14 cellular contexts compared by ENCODE assay signal in the genomic region with DNA sequence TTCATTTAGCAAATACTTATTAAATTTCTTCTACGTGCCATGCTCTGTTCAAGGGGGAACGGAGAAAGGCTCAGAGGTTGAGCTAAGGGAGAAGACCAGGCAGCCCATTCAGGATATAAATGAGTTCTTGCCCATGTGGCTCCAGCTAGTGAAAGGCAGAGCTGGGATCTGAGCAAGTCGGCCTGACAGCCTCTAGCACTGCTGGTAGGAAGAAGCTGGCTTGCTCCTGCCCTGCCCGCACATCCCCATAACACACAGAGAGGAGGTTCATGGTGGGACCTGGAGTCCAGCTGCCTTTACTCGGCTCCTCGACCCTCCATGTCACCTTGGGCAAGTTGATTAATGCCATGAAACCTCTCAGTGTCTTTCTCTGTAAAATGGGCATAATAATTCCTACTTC. TPM values are rescaled to one million over a fixed set of nuclear protein-coding genes. Genes with fewer than 3 reads are reported as not detected.
DNase-seq lines count a peak whose midpoint lies in the region; ATAC-seq, FAIRE-seq and TF ChIP-seq lines count a peak whose summit lies in the region.
"Had no signal": no experiment of that assay in that cellular context is flagged by ENCODE, and none has a peak within 500 bp of the region (broad histone marks: within the 10 kb centered on the region; RNA-seq: fewer than 3 reads in every experiment).

No MANE protein-coding gene starts in this region.

- peaks cover 26% of the 10 kb centered on the region for H3K4me1 ChIP-seq in CD8-positive, alpha-beta T cell (ENCODE audit: insufficient read depth, low read length)
- peaks cover 0 to 23% (median 14%) of the 10 kb centered on the region in 4 experiments; a peak in 6 of 7 replicates for H3K4me1 ChIP-seq in H1 (replicated peaks in 1 of 4; ENCODE audit: control insufficient read depth in 3 of 4, insufficient read depth in 4 of 4, low read length in 3 of 4)

- no peak overlapping the region for H3K14ac ChIP-seq in H1 (ENCODE audit: insufficient read length)

- no peak for TF ChIP-seq RAD21 in H1 (IDR thresholded peaks at IDR 0.05 in 1 of 2, conservative IDR thresholded peaks at IDR 0.05 in 1 of 2; ENCODE audit: low read depth in 2 of 2, low read length in 2 of 2)

- CTCF ChIA-PET in CD8-positive, alpha-beta T cell (lab: Charles Lee) = interaction anchor here (1.0 to 2.0 kb wide), 4 partner anchors 12 to 179 kb away, joined by 4 to 5 read pairs (median 4); no protein-coding TSS in a partner anchor
- CTCF ChIA-PET in H1 (lab: Charles Lee; ENCODE audit: partially characterized antibody) = interaction anchor here (0.9 to 1.4 kb wide), 8 partner anchors 9 to 237 kb away, joined by 3 to 5 read pairs (median 4); no protein-coding TSS in a partner anchor

- peak overlapping the region; percentile 7 for H4K91ac ChIP-seq in H1 (replicated peaks; ENCODE audit: insufficient read length, low read length)

- H3K4ac ChIP-seq in H1 (replicated peaks; ENCODE audit: insufficient read length, low read depth, low read length) = no peak overlapping the region

- no peaks in the 10 kb centered on the region for H3K79me1 ChIP-seq in H1 (ENCODE audit: low read depth, low read length)

- H3K27me3 Mint-ChIP-seq in CD8-positive, alpha-beta T cell (ENCODE audit: low read depth) = peaks cover 3% of the 10 kb centered on the region

- POLR2A ChIA-PET in CD8-positive, alpha-beta T cell (lab: Charles Lee) = interaction anchor here (1.1 kb wide), 1 partner anchor 38 kb away, joined by 4 read pairs; no protein-coding TSS in a partner anchor
- POLR2A ChIA-PET in H1 (lab: Charles Lee; ENCODE audit: partially characterized antibody) = interaction anchor here (0.7 to 2.5 kb wide), 7 partner anchors 7 to 107 kb away, joined by 3 to 10 read pairs (median 3); a partner anchor contains a TSS

- FAIRE-seq in GM19239 (lab: Jason Lieb, UNC) (peak; percentile 66), H1 (lab: Jason Lieb, UNC) (no peak)
- FAIRE-seq: K562 had no signal

- H2AFZ ChIP-seq in H1 (ENCODE audit: low read length) = no peak overlapping the region

- no peak overlapping the region for H2AK5ac ChIP-seq in H1 (ENCODE audit: low read depth, low read length)

- peaks cover 0 to 3% of the 10 kb centered on the region in 2 experiments for H4K20me1 ChIP-seq in H1 (replicated peaks in 1 of 2; ENCODE audit: control insufficient read depth in 1 of 2, insufficient read depth in 2 of 2, low read length in 2 of 2)

- H3K79me2 ChIP-seq in H1 (ENCODE audit: control insufficient read depth in 1 of 2, insufficient read depth in 2 of 2, low read length in 2 of 2) = peaks cover 0 to 2% of the 10 kb centered on the region in 2 experiments; a peak in 1 of 4 replicates

- H3K9me3 ChIP-seq in CD8-positive, alpha-beta T cell (ENCODE audit: low read length) = no peaks in the 10 kb centered on the region
- H3K9me3 ChIP-seq in H1 (ENCODE audit: insufficient read depth in 2 of 2, low read depth in 1 of 2, low read length in 1 of 2) = no peaks in the 10 kb centered on the region

- no peak overlapping the region for H2BK120ac ChIP-seq in H1 (replicated peaks; ENCODE audit: low read depth, low read length)

- no peak for DNase-seq in CD8-positive, alpha-beta T cell
- DNase-seq in GM19239 (ENCODE audit: insufficient read length, low spot score) (no peak), H1 (ENCODE audit: low read depth in 1 of 2, low spot score in 2 of 2) (no peak), sciatic nerve (ENCODE audit: low spot score) (peak; percentile 58), HUDEP-2 (lab: John Stamatoyannopoulos, UW; ENCODE audit: unreplicated experiment in 76 of 76) (no peak), GM20000 (ENCODE audit: low spot score) (no peak)
- DNase-seq: activated T-cell treated with anti-CD3 and anti-CD28 coated beads, Interleukin-2, amount 50 U/mL, for 4 hours; NCI-H2081; PC-3; stimulated activated CD4-positive, alpha-beta T cell treated with anti-CD3 and anti-CD28 coated beads, Interleukin-15, amount 100 ng/mL, for 24 hours; stimulated activated naive CD4-positive, alpha-beta T cell treated with Interleukin-2 at 50 U/mL for 16 hours; T1000 had no signal

- H2BK20ac ChIP-seq in H1 (ENCODE audit: low read length) = no peak overlapping the region

- peaks cover 10% of the 10 kb centered on the region for H3K36me3 Mint-ChIP-seq in CD8-positive, alpha-beta T cell

- peaks cover 15% of the 10 kb centered on the region; the same call in 1 of the 2 replicates for H3K23me2 ChIP-seq in H1 (ENCODE audit: low read depth, low read length)

- WGBS in H1 (ENCODE audit: extremely low coverage in 1 of 2, insufficient coverage in 1 of 2, insufficient read length in 1 of 2, insufficient replicate concordance in 2 of 2, low coverage in 1 of 2, low lambda C conversion rate in 2 of 2, missing lambda C conversion rate in 1 of 2), 2 experiments = 83% methylated on average over 6 of the region's 6 CpGs; no CpG with 5 or more reads in 1 of the 2 experiments

- H4K5ac ChIP-seq in H1 (ENCODE audit: insufficient read length, low read depth, low read length) = no peak overlapping the region

- H2BK15ac ChIP-seq in H1 (ENCODE audit: low read length) = no peak overlapping the region; the same call in 1 of the 2 replicates

- intact Hi-C loops in CD8-positive, alpha-beta T cell (cut with DNase I, micrococcal nuclease) = no loop called here
- intact Hi-C loops in sciatic nerve (cut with DNase I) = no loop called here

- H3K27ac ChIP-seq in CD8-positive, alpha-beta T cell (ENCODE audit: low read depth, low read length) = no peak overlapping the region
- no peak overlapping the region for H3K27ac ChIP-seq in H1 (ENCODE audit: low read depth, low read length)

- no peak overlapping the region; the same call in 1 of the 2 replicates for H2BK12ac ChIP-seq in H1 (ENCODE audit: low read depth, low read length)

- no peaks in the 10 kb centered on the region for H3K36me3 ChIP-seq in CD8-positive, alpha-beta T cell (ENCODE audit: insufficient read depth, low read length)
- 0 out of 8 replicates have a peak, but pooled peaks cover 0 to 2% (median 0%) of the 10 kb centered on the region in 4 experiments for H3K36me3 ChIP-seq in H1 (ENCODE audit: control insufficient read depth in 2 of 4, insufficient read depth in 4 of 4, low read length in 3 of 4)

- no peak overlapping the region for H3K27ac Mint-ChIP-seq in CD8-positive, alpha-beta T cell

- no peak for TF ChIP-seq EP300 in H1 (IDR thresholded peaks at IDR 0.05; ENCODE audit: borderline replicate concordance in 1 of 2, low read depth in 2 of 2, low read length in 2 of 2)

- no peak for ATAC-seq in CD8-positive, alpha-beta T cell
- ATAC-seq in sciatic nerve (no peak), GM18858 (IDR thresholded peaks at IDR 0.05; ENCODE audit: unreplicated experiment) (no peak)
- ATAC-seq: activated T-cell treated with anti-CD3 and anti-CD28 coated beads, Interleukin-2, amount 50 U/mL, for 4 hours; K562; PC-3 had no signal

- H3K4me2 ChIP-seq in H1 (ENCODE audit: insufficient read depth in 1 of 2, low read depth in 2 of 2, low read length in 2 of 2) = peak overlapping the region; percentile 89 to 92

- H4K8ac ChIP-seq in H1 (ENCODE audit: extremely low read depth, insufficient read depth, low read length) = no peak overlapping the region

- no peak overlapping the region for H3K4me3 ChIP-seq in CD8-positive, alpha-beta T cell (ENCODE audit: low read depth, low read length)
- H3K4me3 ChIP-seq in H1 (ENCODE audit: extremely low read depth in 1 of 4, insufficient read depth in 2 of 4, low read depth in 3 of 4, low read length in 4 of 4) = peak overlapping the region in 1 of 4 experiments; percentile 66; a peak in 2 of 8 replicates
- H3K4me3 ChIP-seq: K562 had no signal

- no peak overlapping the region for H2BK5ac ChIP-seq in H1 (ENCODE audit: low read depth, low read length)

- H3K9ac ChIP-seq in H1 (replicated peaks in 1 of 4; ENCODE audit: extremely low read depth in 1 of 4, low read depth in 3 of 4, low read length in 3 of 4) = no peak overlapping the region

- H3K56ac ChIP-seq in H1 (replicated peaks; ENCODE audit: insufficient read length, low read depth, low read length) = no peak overlapping the region

- H3K4me1 Mint-ChIP-seq in CD8-positive, alpha-beta T cell (ENCODE audit: low read depth) = peaks cover 25% of the 10 kb centered on the region

- H3K9me3 Mint-ChIP-seq in CD8-positive, alpha-beta T cell = no peaks in the 10 kb centered on the region
- H3K9me3 Mint-ChIP-seq: activated T-cell treated with anti-CD3 and anti-CD28 coated beads, Interleukin-2, amount 50 U/mL, for 4 hours had no signal

- H3K27me3 ChIP-seq in CD8-positive, alpha-beta T cell (ENCODE audit: insufficient read depth, low read length) = no peaks in the 10 kb centered on the region
- H3K27me3 ChIP-seq in H1 (replicated peaks in 1 of 4; ENCODE audit: control insufficient read depth in 3 of 4, extremely low read depth in 1 of 4, insufficient read depth in 3 of 4, low read length in 3 of 4) = peaks cover 0 to 15% (median 8%) of the 10 kb centered on the region in 4 experiments; a peak in 4 of 7 replicates

- no peak overlapping the region for H3K23ac ChIP-seq in H1 (ENCODE audit: insufficient read length)

- no peak for TF ChIP-seq CTCF in CD8-positive, alpha-beta T cell (IDR thresholded peaks at IDR 0.05)
- TF ChIP-seq CTCF in H1 (IDR thresholded peaks at IDR 0.05; ENCODE audit: control extremely low read depth in 1 of 3, insufficient read depth in 1 of 3, low read depth in 1 of 3, low read length in 3 of 3) (no peak), GM20000 (IDR thresholded peaks at IDR 0.05; ENCODE audit: extremely low read depth, missing control alignments) (no peak)

- TF ChIP-seq POLR2A in H1 (IDR thresholded peaks at IDR 0.05; ENCODE audit: control extremely low read depth in 1 of 2, low read depth in 2 of 2, low read length in 2 of 2) = no peak

- peak overlapping the region; percentile 42 for H3K4me3 Mint-ChIP-seq in CD8-positive, alpha-beta T cell

- H3K18ac ChIP-seq in H1 (ENCODE audit: extremely low read depth, low read length) = no peak overlapping the region

RNA-seq across cellular contexts. Expression of a gene that starts 2.0 kb away (rescaled TPM):
- 1 to 10 TPM; 6.3 to 9.0 TPM for total RNA-seq in CD8-positive, alpha-beta T cell
- 25.8 and 33.7 TPM in 2 replicates for total RNA-seq in H1 (2021; fragmentation: NEBNext Ultra II Directional; extraction: Animal tissue kit (Norgen Biotek cat#: 25700))
- 31.0 and 36.4 TPM in 2 replicates for polyA plus RNA-seq in H1 (2011; rRNA removed)
- polyA plus RNA-seq in H1 (2011; cell fraction: cytosol; rRNA removed) = 21.3 TPM
- 34.6 TPM for polyA plus RNA-seq in H1 (2011; cell fraction: nucleus; rRNA removed)
- polyA plus RNA-seq in H1 (2012, experiment 1 of 2) = 23.0 to 39.6 TPM (median 34.9 TPM) in 4 replicates
- polyA plus RNA-seq in H1 (2012, experiment 2 of 2) = 42.7 TPM
- polyA plus RNA-seq in H1 (2013, experiment 1 of 2) = 52.8 TPM
- 59.9 TPM for polyA plus RNA-seq in H1 (2013, experiment 2 of 2)
- 32.4 and 38.1 TPM in 2 replicates for polyA minus RNA-seq in H1 (2011; rRNA and poly(A)+ RNA removed)
- polyA minus RNA-seq in H1 (2011; cell fraction: cytosol; rRNA and poly(A)+ RNA removed) = 23.1 TPM
- polyA minus RNA-seq in H1 (2011; cell fraction: nucleus; rRNA and poly(A)+ RNA removed) = 32.3 TPM
- total RNA-seq in sciatic nerve = 49.4 TPM
- total RNA-seq: PC-3 had no signal

RNA-seq across cellular contexts. Expression of a gene that starts 21.5 kb away (rescaled TPM):
- total RNA-seq in CD8-positive, alpha-beta T cell = 100 to 1,000 TPM; 765 to 793 TPM
- 0.19 TPM in 1 of 2 replicates, not detected in the other for total RNA-seq in H1 (2021; fragmentation: NEBNext Ultra II Directional; extraction: Animal tissue kit (Norgen Biotek cat#: 25700))
- 0.03 TPM in 2 replicates for polyA plus RNA-seq in H1 (2011; rRNA removed)
- polyA plus RNA-seq in H1 (2011; cell fraction: cytosol; rRNA removed) = not detected
- polyA plus RNA-seq in H1 (2011; cell fraction: nucleus; rRNA removed) = 0.30 TPM
- 0.11 to 0.62 TPM in 2 of 4 replicates, not detected in the others for polyA plus RNA-seq in H1 (2012, experiment 1 of 2)
- not detected for polyA plus RNA-seq in H1 (2012, experiment 2 of 2)
- 0.08 TPM for polyA plus RNA-seq in H1 (2013, experiment 1 of 2)
- polyA plus RNA-seq in H1 (2013, experiment 2 of 2) = 0.04 TPM
- polyA minus RNA-seq in H1 (2011; rRNA and poly(A)+ RNA removed) = 0.06 TPM in 1 of 2 replicates, not detected in the other
- not detected for polyA minus RNA-seq in H1 (2011; cell fraction: cytosol; rRNA and poly(A)+ RNA removed)
- polyA minus RNA-seq in H1 (2011; cell fraction: nucleus; rRNA and poly(A)+ RNA removed) = not detected
- total RNA-seq in sciatic nerve = 2.5 TPM
- total RNA-seq: PC-3 had no signal
- polyA plus RNA-seq: K562 had no signal

RNA-seq across cellular contexts. Expression of a gene that starts 25.8 kb away (rescaled TPM):
- not detected for total RNA-seq in CD8-positive, alpha-beta T cell
- 97.9 and 98.2 TPM in 2 replicates for total RNA-seq in H1 (2021; fragmentation: NEBNext Ultra II Directional; extraction: Animal tissue kit (Norgen Biotek cat#: 25700))
- polyA plus RNA-seq in H1 (2011; rRNA removed) = 46.6 and 69.0 TPM in 2 replicates
- polyA plus RNA-seq in H1 (2011; cell fraction: cytosol; rRNA removed) = 65.5 TPM
- polyA plus RNA-seq in H1 (2011; cell fraction: nucleus; rRNA removed) = 453 TPM
- polyA plus RNA-seq in H1 (2012, experiment 1 of 2) = 77.1 to 107 TPM (median 96.0 TPM) in 4 replicates
- polyA plus RNA-seq in H1 (2012, experiment 2 of 2) = 39.7 TPM
- polyA plus RNA-seq in H1 (2013, experiment 1 of 2) = 99.5 TPM
- 89.8 TPM for polyA plus RNA-seq in H1 (2013, experiment 2 of 2)
- 26.2 and 27.0 TPM in 2 replicates for polyA minus RNA-seq in H1 (2011; rRNA and poly(A)+ RNA removed)
- 53.9 TPM for polyA minus RNA-seq in H1 (2011; cell fraction: cytosol; rRNA and poly(A)+ RNA removed)
- polyA minus RNA-seq in H1 (2011; cell fraction: nucleus; rRNA and poly(A)+ RNA removed) = 103 TPM
- total RNA-seq in sciatic nerve = 34.2 TPM

RNA-seq across cellular contexts. Expression of a gene that starts 36.1 kb away (rescaled TPM):
- 10 to 100 TPM; 46.7 to 52.2 TPM for total RNA-seq in CD8-positive, alpha-beta T cell
- total RNA-seq in H1 (2021; fragmentation: NEBNext Ultra II Directional; extraction: Animal tissue kit (Norgen Biotek cat#: 25700)) = 30.3 and 30.7 TPM in 2 replicates
- 27.3 and 29.9 TPM in 2 replicates for polyA plus RNA-seq in H1 (2011; rRNA removed)
- 18.1 TPM for polyA plus RNA-seq in H1 (2011; cell fraction: cytosol; rRNA removed)
- polyA plus RNA-seq in H1 (2011; cell fraction: nucleus; rRNA removed) = 20.8 TPM
- polyA plus RNA-seq in H1 (2012, experiment 1 of 2) = 18.4 to 34.3 TPM (median 29.4 TPM) in 4 replicates
- 41.0 TPM for polyA plus RNA-seq in H1 (2012, experiment 2 of 2)
- polyA plus RNA-seq in H1 (2013, experiment 1 of 2) = 58.8 TPM
- polyA plus RNA-seq in H1 (2013, experiment 2 of 2) = 66.2 TPM
- polyA minus RNA-seq in H1 (2011; rRNA and poly(A)+ RNA removed) = 12.3 and 12.4 TPM in 2 replicates
- polyA minus RNA-seq in H1 (2011; cell fraction: cytosol; rRNA and poly(A)+ RNA removed) = 6.8 TPM
- 6.0 TPM for polyA minus RNA-seq in H1 (2011; cell fraction: nucleus; rRNA and poly(A)+ RNA removed)
- 128 TPM for total RNA-seq in sciatic nerve

RNA-seq across cellular contexts. Expression of a gene that starts 43.6 kb away (rescaled TPM):
- total RNA-seq in CD8-positive, alpha-beta T cell = 10 to 100 TPM; 96.1 to 99.4 TPM
- total RNA-seq in H1 (2021; fragmentation: NEBNext Ultra II Directional; extraction: Animal tissue kit (Norgen Biotek cat#: 25700)) = 140 and 141 TPM in 2 replicates
- polyA plus RNA-seq in H1 (2011; rRNA removed) = 107 and 176 TPM in 2 replicates
- polyA plus RNA-seq in H1 (2011; cell fraction: cytosol; rRNA removed) = 94.9 TPM
- 102 TPM for polyA plus RNA-seq in H1 (2011; cell fraction: nucleus; rRNA removed)
- polyA plus RNA-seq in H1 (2012, experiment 1 of 2) = 108 to 174 TPM (median 157 TPM) in 4 replicates
- polyA plus RNA-seq in H1 (2012, experiment 2 of 2) = 112 TPM
- polyA plus RNA-seq in H1 (2013, experiment 1 of 2) = 81.8 TPM
- 81.3 TPM for polyA plus RNA-seq in H1 (2013, experiment 2 of 2)
- polyA minus RNA-seq in H1 (2011; rRNA and poly(A)+ RNA removed) = 50.2 and 71.6 TPM in 2 replicates
- 50.9 TPM for polyA minus RNA-seq in H1 (2011; cell fraction: cytosol; rRNA and poly(A)+ RNA removed)
- 63.9 TPM for polyA minus RNA-seq in H1 (2011; cell fraction: nucleus; rRNA and poly(A)+ RNA removed)
- total RNA-seq in sciatic nerve = 50.7 TPM

Comparison
In these comparisons a context has a peak if more than half of its experiments do, and no peak if none do; other contexts are left out.
1. RNA of a gene that starts 21.5 kb away (total RNA-seq): 765 to 793 TPM in CD8-positive, alpha-beta T cell; 2.5 TPM in sciatic nerve (single experiment) and 0.19 TPM in H1; every median in the first group is over 100 times any median in the second.
2. RNA of a gene that starts 25.8 kb away (total RNA-seq): 97.9 to 98.2 TPM in H1 and 34.2 TPM in sciatic nerve (single experiment); not detected in CD8-positive, alpha-beta T cell; every median in the first group is over 10 times any median in the second.